ENCODE assay signal across 23 cellular contexts in the genomic region with DNA sequence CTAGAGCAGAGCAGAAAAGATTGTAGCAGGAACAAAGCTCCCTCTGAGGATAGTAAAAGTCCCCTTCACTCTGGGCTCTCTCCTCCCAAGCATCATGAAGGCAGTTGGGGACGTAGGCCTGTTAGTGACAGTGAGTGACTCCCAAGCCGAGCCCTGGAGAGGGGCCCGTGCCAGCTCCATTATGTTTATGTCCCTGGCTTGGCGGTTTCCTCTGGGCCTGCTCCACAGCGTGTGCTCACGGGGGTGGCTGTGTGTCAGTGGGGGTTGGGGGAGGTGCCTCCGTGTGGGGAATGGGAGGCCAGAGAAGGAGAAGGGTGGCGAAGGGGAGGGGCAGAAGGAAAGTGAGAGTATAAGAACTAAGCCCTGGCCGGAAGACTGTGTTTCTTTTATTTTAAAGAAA.
DNase-seq lines count a peak whose midpoint lies in the region; ATAC-seq and TF ChIP-seq lines count a peak whose summit lies in the region.
"Had no signal": no experiment of that assay in that cellular context is flagged by ENCODE, and none has a peak within 500 bp of the region (broad histone marks: within the 10 kb centered on the region; RNA-seq: fewer than 3 reads in every experiment).

No MANE protein-coding gene starts in this region.

- H3K4me3 ChIP-seq in SK-N-MC (no peak overlapping the region), rectal smooth muscle tissue (ENCODE audit: low read length) (no peak overlapping the region), MM.1S (ENCODE audit: low read length) (no peak overlapping the region)
- H3K4me3 ChIP-seq: adrenal gland, heart right ventricle, SJCRH30, skin epidermis had no signal

- no peaks in the 10 kb centered on the region for H3K4me1 Mint-ChIP-seq in activated T-cell treated with anti-CD3 and anti-CD28 coated beads, Interleukin-2, amount 50 U/mL, for 24 hours (ENCODE audit: low read depth)
- H3K4me1 Mint-ChIP-seq: activated B cell treated with CpG ODN at 0.5 μM for 24 hours; CD4-positive, alpha-beta memory T cell had no signal

- H3K9me3 Mint-ChIP-seq in activated T-cell treated with anti-CD3 and anti-CD28 coated beads, Interleukin-2, amount 50 U/mL, for 24 hours, result no peaks in the 10 kb centered on the region
- H3K9me3 Mint-ChIP-seq: activated B cell treated with CpG ODN at 0.5 μM for 24 hours; activated naive CD4-positive, alpha-beta T cell treated with anti-CD3 and anti-CD28 coated beads for 36 hours; activated T-helper 1 cell treated with anti-CD3 and anti-CD28 coated beads, Interleukin-12 subunit alpha, Interleukin-12 subunit beta, Interleukin-2, Interleukin-4 antibody, amounts not matched to agents 30 ng/mL and 10 ng/mL and 1 ng/mL, durations not matched to agents 14 hours and 24 hours and 36 hours; CD4-positive, alpha-beta memory T cell had no signal

- no peaks in the 10 kb centered on the region for H3K79me2 ChIP-seq in MM.1S (ENCODE audit: low read length)

- H4K20me1 ChIP-seq in MM.1S (ENCODE audit: insufficient read depth, low read length), result no peaks in the 10 kb centered on the region

- H3K36me3 Mint-ChIP-seq in activated T-cell treated with anti-CD3 and anti-CD28 coated beads, Interleukin-2, amount 50 U/mL, for 24 hours (ENCODE audit: low read depth), result no peaks in the 10 kb centered on the region
- H3K36me3 Mint-ChIP-seq: CD4-positive, alpha-beta memory T cell had no signal

- H3K36me3 ChIP-seq in SK-N-MC (ENCODE audit: insufficient read depth, low read length) (no peaks in the 10 kb centered on the region), rectal smooth muscle tissue (ENCODE audit: control insufficient read depth, insufficient read depth, low read length) (no peaks in the 10 kb centered on the region), MM.1S (replicated peaks; ENCODE audit: insufficient read depth, low read length) (no peaks in the 10 kb centered on the region)
- H3K36me3 ChIP-seq: adrenal gland, heart right ventricle, SJCRH30 had no signal

- no peaks in the 10 kb centered on the region for H3K9me2 ChIP-seq in MM.1S (replicated peaks; ENCODE audit: insufficient read depth, low read length)

- DNase-seq in NCI-H1092 treated with DMSO at 0.1 percent for 48 hours (lab: John Stamatoyannopoulos, UW), result peak; percentile 18
- no peak for DNase-seq in NCI-H1092 (lab: John Stamatoyannopoulos, UW)
- DNase-seq in SK-N-MC (ENCODE audit: low read depth, low spot score), result no peak
- peak; percentile 67 for DNase-seq in left kidney (ENCODE audit: low read depth, low spot score)
- DNase-seq in activated T-cell treated with anti-CD3 and anti-CD28 coated beads, Interleukin-2, amount 50 U/mL, for 24 hours, result no peak
- no peak for DNase-seq in MM.1S
- DNase-seq: activated B cell treated with CpG ODN at 0.5 μM for 24 hours; activated CD4-positive, alpha-beta T cell treated with anti-CD3 and anti-CD28 coated beads, Interleukin-2, amount 50 U/mL, for 48 hours; activated naive CD4-positive, alpha-beta T cell treated with anti-CD3 and anti-CD28 coated beads for 36 hours; adrenal gland; CD4-positive, alpha-beta memory T cell; effector CD8-positive, alpha-beta T cell; heart right ventricle; KG1; mammary epithelial cell; NCI-H774; SJCRH30; trophoblast cell had no signal

- no peaks in the 10 kb centered on the region for H3F3A ChIP-seq in MM.1S (ENCODE audit: insufficient read depth, low read length)

- peaks cover 27% of the 10 kb centered on the region for H3K27me3 Mint-ChIP-seq in activated T-cell treated with anti-CD3 and anti-CD28 coated beads, Interleukin-2, amount 50 U/mL, for 24 hours

- no peaks in the 10 kb centered on the region for H3K27me3 ChIP-seq in rectal smooth muscle tissue (ENCODE audit: control insufficient read depth, insufficient read depth, low read length)
- H3K27me3 ChIP-seq in MM.1S (replicated peaks; ENCODE audit: insufficient read depth, low read length), result no peaks in the 10 kb centered on the region
- H3K27me3 ChIP-seq: adrenal gland, heart right ventricle, SJCRH30 had no signal

- peaks cover 11% of the 10 kb centered on the region for H3K4me1 ChIP-seq in rectal smooth muscle tissue (ENCODE audit: control insufficient read depth, insufficient read depth, low read length)
- H3K4me1 ChIP-seq in MM.1S (ENCODE audit: low read length), result no peaks in the 10 kb centered on the region
- H3K4me1 ChIP-seq: adrenal gland, heart right ventricle, SJCRH30 had no signal

- no peak for ATAC-seq in GM18520 (IDR thresholded peaks at IDR 0.05; ENCODE audit: unreplicated experiment)
- ATAC-seq: HCT116, heart right ventricle had no signal

- no peaks in the 10 kb centered on the region for H3K9me3 ChIP-seq in SK-N-MC (ENCODE audit: low read depth, low read length)
- H3K9me3 ChIP-seq in MM.1S (replicated peaks; ENCODE audit: insufficient read depth, low read length), result no peaks in the 10 kb centered on the region
- H3K9me3 ChIP-seq: adrenal gland, SJCRH30 had no signal

- H3K4me2 ChIP-seq in MM.1S (ENCODE audit: low read depth, low read length), result no peak overlapping the region

- no peak overlapping the region for H3K4me3 Mint-ChIP-seq in activated T-cell treated with anti-CD3 and anti-CD28 coated beads, Interleukin-2, amount 50 U/mL, for 24 hours
- H3K4me3 Mint-ChIP-seq: activated B cell treated with CpG ODN at 0.5 μM for 24 hours; activated naive CD4-positive, alpha-beta T cell treated with anti-CD3 and anti-CD28 coated beads for 36 hours; activated T-helper 1 cell treated with anti-CD3 and anti-CD28 coated beads, Interleukin-12 subunit alpha, Interleukin-12 subunit beta, Interleukin-2, Interleukin-4 antibody, amounts not matched to agents 30 ng/mL and 10 ng/mL and 1 ng/mL, durations not matched to agents 14 hours and 24 hours and 36 hours; CD4-positive, alpha-beta memory T cell had no signal

- no peak overlapping the region for H3K27ac ChIP-seq in SK-N-MC
- H3K27ac ChIP-seq in rectal smooth muscle tissue (ENCODE audit: low read depth, low read length), result peak overlapping the region; percentile 52
- no peak overlapping the region for H3K27ac ChIP-seq in MM.1S (ENCODE audit: low read length)
- H3K27ac ChIP-seq: adrenal gland, heart right ventricle, SJCRH30, skin epidermis had no signal

- no peak overlapping the region for H2AFZ ChIP-seq in MM.1S (ENCODE audit: low read length)

- H3K27ac Mint-ChIP-seq in activated T-cell treated with anti-CD3 and anti-CD28 coated beads, Interleukin-2, amount 50 U/mL, for 24 hours, result no peak overlapping the region
- H3K27ac Mint-ChIP-seq: activated B cell treated with CpG ODN at 0.5 μM for 24 hours; activated naive CD4-positive, alpha-beta T cell treated with anti-CD3 and anti-CD28 coated beads for 36 hours; activated T-helper 1 cell treated with anti-CD3 and anti-CD28 coated beads, Interleukin-12 subunit alpha, Interleukin-12 subunit beta, Interleukin-2, Interleukin-4 antibody, amounts not matched to agents 30 ng/mL and 10 ng/mL and 1 ng/mL, durations not matched to agents 14 hours and 24 hours and 36 hours; CD4-positive, alpha-beta memory T cell had no signal

- H3K9ac ChIP-seq in SK-N-MC (ENCODE audit: insufficient read length), result peak overlapping the region; percentile 32
- no peak overlapping the region for H3K9ac ChIP-seq in rectal smooth muscle tissue (ENCODE audit: low read length)
- H3K9ac ChIP-seq in MM.1S (ENCODE audit: low read length), result no peak overlapping the region

- TF ChIP-seq CTCF in MM.1S (IDR thresholded peaks at IDR 0.05; ENCODE audit: low read length), result no peak

Comparison
In these comparisons a context has a peak if more than half of its experiments do, and no peak if none do; other contexts are left out.
1. DNase-seq: peak in NCI-H1092 treated with DMSO at 0.1 percent for 48 hours (single experiment) and left kidney (single experiment); none in NCI-H1092 (single experiment), SK-N-MC (single experiment), activated T-cell treated with anti-CD3 and anti-CD28 coated beads, Interleukin-2, amount 50 U/mL, for 24 hours (single experiment) and MM.1S (single experiment).